Comparison of ENCODE assay signal across 23 cellular contexts in genomic region chr1:116972676-116973035, GRCh38. TPM values are rescaled to one million over a fixed set of nuclear protein-coding genes. Genes with fewer than 3 reads are reported as not detected.
DNase-seq lines count a peak whose midpoint lies in the region; ATAC-seq, FAIRE-seq and TF ChIP-seq lines count a peak whose summit lies in the region.
"Had no signal": no experiment of that assay in that cellular context is flagged by ENCODE, and none has a peak within 500 bp of the region (broad histone marks: within the 10 kb centered on the region; RNA-seq: fewer than 3 reads in every experiment).

No MANE protein-coding gene starts in this region.

- H3K4me2 ChIP-seq in GM23248 (ENCODE audit: unreplicated experiment) (peak overlapping the region; percentile 32), astrocyte (ENCODE audit: low read length) (peak overlapping the region; percentile 34)

- H3K79me2 ChIP-seq in GM23248 (ENCODE audit: insufficient read depth) = no peaks in the 10 kb centered on the region
- H3K79me2 ChIP-seq in astrocyte (ENCODE audit: insufficient read depth, low read length) = peaks cover 3% of the 10 kb centered on the region

- H3K4me1 ChIP-seq in GM23248 (ENCODE audit: insufficient read depth) (peaks cover 12% of the 10 kb centered on the region), astrocyte (ENCODE audit: insufficient read depth, low read length) (peaks cover 17% of the 10 kb centered on the region), foreskin keratinocyte (peaks cover 8% of the 10 kb centered on the region), sigmoid colon (peaks cover 0 to 34% (median 25%) of the 10 kb centered on the region in 4 donors)
- H3K4me1 ChIP-seq: Caco-2 had no signal

- H3K9ac ChIP-seq in GM23248 = no peak overlapping the region
- peak overlapping the region; percentile 63 for H3K9ac ChIP-seq in astrocyte (ENCODE audit: low read length)

- H3K36me3 ChIP-seq in GM23248 (ENCODE audit: low read depth) (no peaks in the 10 kb centered on the region), astrocyte (ENCODE audit: insufficient read depth, low read length) (no peaks in the 10 kb centered on the region), sigmoid colon (peaks cover 0 to 27% (median 10%) of the 10 kb centered on the region in 4 donors)

- peak; percentile 59 for ATAC-seq in foreskin keratinocyte
- ATAC-seq: naive thymus-derived CD4-positive, alpha-beta T cell; SK-N-SH treated with all-trans-retinoic acid at 6 μM for 48 hours; stimulated activated memory B cell treated with anti-CD40 and anti-IgM and Interleukin-4, amounts not matched to agents 10 μg/mL and 1 μg/mL and 100 μg/mL, for 72 hours had no signal

- peaks cover 29% of the 10 kb centered on the region for H3K4me1 Mint-ChIP-seq in astrocyte (ENCODE audit: low read depth, unreplicated experiment)
- H3K4me1 Mint-ChIP-seq: activated naive CD4-positive, alpha-beta T cell treated with anti-CD3 and anti-CD28 coated beads, Interleukin-2, amount 50 U/mL, for 24 hours; stimulated activated memory B cell treated with anti-CD40 and anti-IgM and Interleukin-4, amounts not matched to agents 10 μg/mL and 1 μg/mL and 100 μg/mL, for 72 hours had no signal

- H3K9me3 Mint-ChIP-seq in astrocyte (ENCODE audit: unreplicated experiment) = peaks cover 7% of the 10 kb centered on the region

- H3K9me2 ChIP-seq in GM23248 (ENCODE audit: insufficient read depth) = no peaks in the 10 kb centered on the region

- H3K27ac ChIP-seq in GM23248 = no peak overlapping the region
- H3K27ac ChIP-seq in astrocyte (ENCODE audit: low read depth, low read length) = peak overlapping the region; percentile 78
- H3K27ac ChIP-seq in foreskin keratinocyte = no peak overlapping the region
- H3K27ac ChIP-seq in sigmoid colon = peak overlapping the region; percentile 19 to 76 (median 74)
- H3K27ac ChIP-seq: suprapubic skin had no signal

- H2AFZ ChIP-seq in GM23248 = no peak overlapping the region
- no peak overlapping the region for H2AFZ ChIP-seq in astrocyte (ENCODE audit: low read depth, low read length)

- H3F3A ChIP-seq in GM23248 (ENCODE audit: insufficient read depth) = peaks cover 3% of the 10 kb centered on the region

- DNase-seq in GM23248 (no peak), astrocyte (ENCODE audit: low read depth) (peak; percentile 51), foreskin keratinocyte (peak; percentile 48 to 74), sigmoid colon (no peak), NAMALWA (ENCODE audit: low spot score) (no peak), AG20443 (ENCODE audit: low spot score) (no peak), SW480 (ENCODE audit: low spot score) (no peak), epidermal melanocyte (ENCODE audit: insufficient read length, low spot score) (no peak)
- DNase-seq: anterior cingulate cortex; Caco-2; DMS79 treated with DMSO at 0.1 percent for 48 hours; left cardiac atrium; MG63; naive thymus-derived CD4-positive, alpha-beta T cell; NCI-H1417 treated with DMSO at 0.1 percent for 48 hours; NCI-H510A treated with DMSO at 0.1 percent for 48 hours; stimulated activated CD4-positive, alpha-beta T cell treated with anti-CD3 and anti-CD28 coated beads, Interleukin-4, amount 100 ng/mL, for 1 hour had no signal

- in situ Hi-C loops in GM23248 (cut with MboI) = no loop called here

- TF ChIP-seq EP300 in sigmoid colon (IDR thresholded peaks at IDR 0.05) = no peak

- intact Hi-C loops in sigmoid colon (cut with DNase I) = no loop called here

- no peak for TF ChIP-seq CTCF in astrocyte (IDR thresholded peaks at IDR 0.05; ENCODE audit: insufficient read depth, low read depth, low read length)
- no peak for TF ChIP-seq CTCF in foreskin keratinocyte (conservative IDR thresholded peaks at IDR 0.05)
- no peak for TF ChIP-seq CTCF in sigmoid colon (IDR thresholded peaks at IDR 0.05)

- no peaks in the 10 kb centered on the region for H4K20me1 ChIP-seq in GM23248 (ENCODE audit: insufficient read depth)
- no peaks in the 10 kb centered on the region for H4K20me1 ChIP-seq in astrocyte (ENCODE audit: insufficient read depth, low read length)

- H3K4me3 Mint-ChIP-seq in astrocyte (ENCODE audit: unreplicated experiment) = no peak overlapping the region
- H3K4me3 Mint-ChIP-seq: activated naive CD4-positive, alpha-beta T cell treated with anti-CD3 and anti-CD28 coated beads, Interleukin-2, amount 50 U/mL, for 24 hours; naive thymus-derived CD4-positive, alpha-beta T cell; stimulated activated memory B cell treated with anti-CD40 and anti-IgM and Interleukin-4, amounts not matched to agents 10 μg/mL and 1 μg/mL and 100 μg/mL, for 72 hours had no signal

- peak overlapping the region; percentile 88 for H3K27ac Mint-ChIP-seq in astrocyte (ENCODE audit: unreplicated experiment)
- H3K27ac Mint-ChIP-seq: activated naive CD4-positive, alpha-beta T cell treated with anti-CD3 and anti-CD28 coated beads, Interleukin-2, amount 50 U/mL, for 24 hours; stimulated activated memory B cell treated with anti-CD40 and anti-IgM and Interleukin-4, amounts not matched to agents 10 μg/mL and 1 μg/mL and 100 μg/mL, for 72 hours had no signal

- H3K27me3 ChIP-seq in GM23248 (replicated peaks; ENCODE audit: insufficient read depth) (no peaks in the 10 kb centered on the region), astrocyte (ENCODE audit: insufficient read depth, low read length) (no peaks in the 10 kb centered on the region), foreskin keratinocyte (no peaks in the 10 kb centered on the region), sigmoid colon (no peaks in the 10 kb centered on the region)
- H3K27me3 ChIP-seq: MG63, suprapubic skin had no signal

- no peak overlapping the region for H3K4me3 ChIP-seq in GM23248
- H3K4me3 ChIP-seq in astrocyte (ENCODE audit: insufficient read depth, low read depth, low read length) = no peak overlapping the region
- no peak overlapping the region for H3K4me3 ChIP-seq in sigmoid colon
- H3K4me3 ChIP-seq: GM12878, MG63, suprapubic skin had no signal

- no peak for TF ChIP-seq POLR2A in sigmoid colon (IDR thresholded peaks at IDR 0.05)

- H3K9me3 ChIP-seq in GM23248 (ENCODE audit: low read depth) (no peaks in the 10 kb centered on the region), astrocyte (ENCODE audit: insufficient read depth, low read depth, low read length) (no peaks in the 10 kb centered on the region), sigmoid colon (no peaks in the 10 kb centered on the region)
- H3K9me3 ChIP-seq: Caco-2, suprapubic skin had no signal

- no peak for FAIRE-seq in astrocyte (lab: Jason Lieb, UNC)
- FAIRE-seq: colon, GM12878 had no signal

- peaks cover 36% of the 10 kb centered on the region for H3K36me3 Mint-ChIP-seq in astrocyte (ENCODE audit: low read depth, unreplicated experiment)
- H3K36me3 Mint-ChIP-seq: stimulated activated memory B cell treated with anti-CD40 and anti-IgM and Interleukin-4, amounts not matched to agents 10 μg/mL and 1 μg/mL and 100 μg/mL, for 72 hours had no signal

- 87 to 89% methylated on average over 2 of the region's 2 CpGs for WGBS in GM23248 (ENCODE audit: low coverage in 1 of 2, low lambda C conversion rate in 2 of 2, missing lambda C conversion rate in 2 of 2), 2 experiments
- WGBS in sigmoid colon, 2 donors = 86 to 92% methylated on average over 2 of the region's 2 CpGs

- H3K27me3 Mint-ChIP-seq in astrocyte (ENCODE audit: low read depth, unreplicated experiment) = no peaks in the 10 kb centered on the region
- H3K27me3 Mint-ChIP-seq: activated naive CD4-positive, alpha-beta T cell treated with anti-CD3 and anti-CD28 coated beads, Interleukin-2, amount 50 U/mL, for 24 hours had no signal

RNA-seq across cellular contexts. Expression of gene CD101, which starts 28.9 kb away (rescaled TPM):
- not detected in 2 replicates for total RNA-seq in GM23248 (2014; rRNA removed; shearing (Covaris generic))
- polyA plus RNA-seq in GM23248 (2016; fragmentation: Nextera tagmentation; extraction: Ambion mirVana) (not detected in 2 replicates), foreskin keratinocyte (0.79 and 1.3 TPM in 2 replicates), sigmoid colon (1 to 10 TPM in 2 of 3 donors, under 1 TPM in 1; 0.60 to 1.7 (median 1.6) TPM)
- total RNA-seq in astrocyte (1.6 and 2.6 TPM in 2 replicates), foreskin keratinocyte (0.44 and 2.0 TPM in 2 replicates), sigmoid colon (1 to 10 TPM in 2 of 4 donors, under 1 TPM in 2; 0.66 to 1.4 (median 1.0) TPM)

Comparison
In these comparisons a context has a peak if more than half of its experiments do, and no peak if none do; other contexts are left out.
1. DNase-seq: peak in astrocyte (single experiment) and foreskin keratinocyte (2 of 2); none in GM23248 (single experiment), sigmoid colon (single experiment), NAMALWA (single experiment), AG20443 (single experiment), SW480 (single experiment) and epidermal melanocyte (single experiment).
2. H3K27ac ChIP-seq: peak in astrocyte (single experiment) and sigmoid colon (4 of 4); none in GM23248 (single experiment) and foreskin keratinocyte (single experiment).